In the genomic region with DNA sequence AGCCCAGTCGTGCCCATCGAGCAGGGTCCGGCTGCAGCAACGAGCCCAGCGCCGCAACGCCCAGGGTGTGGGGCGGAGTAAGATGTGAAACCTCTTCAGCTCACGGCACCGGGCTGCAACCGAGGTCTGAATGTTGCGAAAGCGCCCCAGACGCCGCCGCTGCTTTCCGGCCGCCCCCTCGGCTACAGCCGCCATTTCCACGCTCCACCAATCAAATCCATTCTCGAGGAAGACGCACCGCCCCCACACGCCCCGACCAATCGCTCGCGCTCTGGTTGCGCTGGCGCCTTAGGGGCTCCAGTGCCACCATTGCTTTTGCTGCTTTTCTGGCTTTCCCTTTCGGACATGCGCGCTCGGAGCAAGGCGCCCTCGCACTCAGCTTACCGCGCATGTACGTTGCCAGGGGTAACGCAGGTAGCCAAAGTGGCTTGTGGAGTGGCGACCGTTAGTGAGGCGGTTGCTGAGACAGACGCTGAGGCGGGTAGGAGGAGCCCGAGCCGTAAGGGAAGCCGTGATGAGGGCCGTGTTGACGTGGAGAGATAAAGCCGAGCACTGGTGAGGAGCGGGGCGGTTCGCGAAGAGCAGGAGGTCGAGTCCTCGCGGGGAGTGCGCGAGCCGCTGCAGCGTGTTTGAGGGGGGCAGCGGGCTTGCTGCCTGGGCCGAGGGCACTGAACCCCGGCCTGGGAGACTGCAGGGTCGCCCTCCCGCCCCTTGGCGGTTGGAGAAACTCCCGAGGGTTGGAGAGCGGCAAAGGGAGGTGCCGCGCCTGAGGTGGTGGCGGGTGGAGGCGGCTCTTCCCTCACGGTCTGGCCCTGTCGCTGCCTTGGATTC, we compare ENCODE assay signal across 8 cellular contexts. TPM values are rescaled to one million over a fixed set of nuclear protein-coding genes. Genes with fewer than 3 reads are reported as not detected.
DNase-seq lines count a peak whose midpoint lies in the region; ATAC-seq, FAIRE-seq and TF ChIP-seq lines count a peak whose summit lies in the region.

A gene with protein sequence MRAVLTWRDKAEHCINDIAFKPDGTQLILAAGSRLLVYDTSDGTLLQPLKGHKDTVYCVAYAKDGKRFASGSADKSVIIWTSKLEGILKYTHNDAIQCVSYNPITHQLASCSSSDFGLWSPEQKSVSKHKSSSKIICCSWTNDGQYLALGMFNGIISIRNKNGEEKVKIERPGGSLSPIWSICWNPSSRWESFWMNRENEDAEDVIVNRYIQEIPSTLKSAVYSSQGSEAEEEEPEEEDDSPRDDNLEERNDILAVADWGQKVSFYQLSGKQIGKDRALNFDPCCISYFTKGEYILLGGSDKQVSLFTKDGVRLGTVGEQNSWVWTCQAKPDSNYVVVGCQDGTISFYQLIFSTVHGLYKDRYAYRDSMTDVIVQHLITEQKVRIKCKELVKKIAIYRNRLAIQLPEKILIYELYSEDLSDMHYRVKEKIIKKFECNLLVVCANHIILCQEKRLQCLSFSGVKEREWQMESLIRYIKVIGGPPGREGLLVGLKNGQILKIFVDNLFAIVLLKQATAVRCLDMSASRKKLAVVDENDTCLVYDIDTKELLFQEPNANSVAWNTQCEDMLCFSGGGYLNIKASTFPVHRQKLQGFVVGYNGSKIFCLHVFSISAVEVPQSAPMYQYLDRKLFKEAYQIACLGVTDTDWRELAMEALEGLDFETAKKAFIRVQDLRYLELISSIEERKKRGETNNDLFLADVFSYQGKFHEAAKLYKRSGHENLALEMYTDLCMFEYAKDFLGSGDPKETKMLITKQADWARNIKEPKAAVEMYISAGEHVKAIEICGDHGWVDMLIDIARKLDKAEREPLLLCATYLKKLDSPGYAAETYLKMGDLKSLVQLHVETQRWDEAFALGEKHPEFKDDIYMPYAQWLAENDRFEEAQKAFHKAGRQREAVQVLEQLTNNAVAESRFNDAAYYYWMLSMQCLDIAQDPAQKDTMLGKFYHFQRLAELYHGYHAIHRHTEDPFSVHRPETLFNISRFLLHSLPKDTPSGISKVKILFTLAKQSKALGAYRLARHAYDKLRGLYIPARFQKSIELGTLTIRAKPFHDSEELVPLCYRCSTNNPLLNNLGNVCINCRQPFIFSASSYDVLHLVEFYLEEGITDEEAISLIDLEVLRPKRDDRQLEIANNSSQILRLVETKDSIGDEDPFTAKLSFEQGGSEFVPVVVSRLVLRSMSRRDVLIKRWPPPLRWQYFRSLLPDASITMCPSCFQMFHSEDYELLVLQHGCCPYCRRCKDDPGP (plus strand): TSS at position 408 of the 831 bp plus-strand sequence. CDS start 107 bp downstream, at position 515.
Gene MBD4 (minus strand): TSS at position 132 of the 831 bp plus-strand sequence. CDS start 115 bp downstream, at position 17.

- 0 to 1% methylated on average over 68 to 77 of the region's 77 CpGs for WGBS in pancreas, 2 donors

- H3K9ac ChIP-seq in adipocyte (ENCODE audit: low read length) = peak within 1 kb of the TSS; percentile 95

- intact Hi-C loops in Right ventricle myocardium superior (cut with DNase I) = no loop called here
- intact Hi-C loops in pancreas (cut with DNase I) = no loop called here
- intact Hi-C loops in tibial artery (cut with DNase I; ENCODE audit: low total_unique reads) = loop anchor here (5.0 to 10.0 kb wide), 2 partner anchors 38 to 665 kb away; no protein-coding TSS in a partner anchor

- H3K27ac ChIP-seq in pancreas = peak within 1 kb of the TSS; percentile 67 to 93 (median 86)
- peak within 1 kb of the TSS; percentile 79 to 82 for H3K27ac ChIP-seq in tibial artery

- peak; percentile 100 for DNase-seq in NCI-H1436 (lab: John Stamatoyannopoulos, UW)
- peak; percentile 98 for DNase-seq in T follicular helper cell (ENCODE audit: low read depth)
- peak; percentile 100 for DNase-seq in adipocyte (ENCODE audit: low read depth)
- DNase-seq in Right ventricle myocardium superior = peak; percentile 98
- peak; percentile 92 to 98 (median 98) for DNase-seq in pancreas
- peak; percentile 98 to 99 for DNase-seq in tibial artery

- peaks cover 29% of the 10 kb centered on the region for H3K36me3 ChIP-seq in adipocyte (ENCODE audit: control insufficient read depth, insufficient read depth, low read length, severe bottlenecking)
- peaks cover 0 to 5% (median 0%) of the 10 kb centered on the region in 3 donors for H3K36me3 ChIP-seq in pancreas
- H3K36me3 ChIP-seq in tibial artery = peaks cover 6 to 22% (median 18%) of the 10 kb centered on the region in 3 donors

- peak; percentile 90 for ATAC-seq in HG02798 (IDR thresholded peaks at IDR 0.05; ENCODE audit: poor library complexity, unreplicated experiment)
- ATAC-seq in Right ventricle myocardium superior (ENCODE audit: poor library complexity) = peak; percentile 94
- peak; percentile 87 to 93 (median 88) for ATAC-seq in pancreas

- H3K4me3 ChIP-seq in GM12875 (ENCODE audit: low read depth, low read length) (peak within 1 kb of the TSS; percentile 95), adipocyte (ENCODE audit: low read length) (peak within 1 kb of the TSS; percentile 95), pancreas (peak within 1 kb of the TSS; percentile 65 to 90 (median 80)), tibial artery (peak within 1 kb of the TSS; percentile 72 to 85)

- H3K4me1 ChIP-seq in adipocyte (ENCODE audit: control insufficient read depth, insufficient read depth, low read length) (peaks cover 71% of the 10 kb centered on the region), pancreas (peaks cover 34 to 62% (median 51%) of the 10 kb centered on the region in 3 donors), tibial artery (peaks cover 3 to 71% (median 45%) of the 10 kb centered on the region in 4 donors)

- H3K27me3 ChIP-seq in adipocyte (replicated peaks; ENCODE audit: control insufficient read depth, insufficient read depth, low read length) (no peaks in the 10 kb centered on the region), pancreas (no peaks in the 10 kb centered on the region), tibial artery (no peaks in the 10 kb centered on the region)

- TF ChIP-seq CTCF in GM12875 (IDR thresholded peaks at IDR 0.05; ENCODE audit: borderline replicate concordance, insufficient read depth, low read depth, low read length) (no peak), pancreas (IDR thresholded peaks at IDR 0.05) (no peak), tibial artery (IDR thresholded peaks at IDR 0.05) (peak in 1 of 2 experiments; percentile 10)

- FAIRE-seq in pancreas (lab: Jason Lieb, UNC) = peak; percentile 92

- no peaks in the 10 kb centered on the region for H3K9me3 ChIP-seq in adipocyte (ENCODE audit: control insufficient read depth, low read length)
- H3K9me3 ChIP-seq in pancreas = no peaks in the 10 kb centered on the region
- H3K9me3 ChIP-seq in tibial artery = no peaks in the 10 kb centered on the region

RNA-seq across cellular contexts. Expression of the first gene that starts in this region (rescaled TPM):
- total RNA-seq in Right ventricle myocardium superior = 19.3 TPM
- total RNA-seq in pancreas = 10 to 100 TPM; 15.3 to 25.6 (median 20.9) TPM
- 10 to 100 TPM; 19.8 to 37.1 TPM for polyA plus RNA-seq in pancreas

RNA-seq across cellular contexts. Expression of gene MBD4, which starts in this region (rescaled TPM):
- 18.7 TPM for total RNA-seq in Right ventricle myocardium superior
- 10 to 100 TPM; 11.8 to 19.7 (median 15.0) TPM for total RNA-seq in pancreas
- 10 to 100 TPM in 1 of 2 donors, 1 to 10 TPM in 1; 8.4 to 16.0 TPM for polyA plus RNA-seq in pancreas

Comparison
In these comparisons a context has a peak if more than half of its experiments do, and no peak if none do; other contexts are left out.
1. Peak in every context shown above with its lines: DNase-seq, ATAC-seq, H3K4me3 ChIP-seq and H3K27ac ChIP-seq.